ENCODE assay signal across 8 cellular contexts in genomic region chrX:3461411-3461811, GRCh38.
DNase-seq lines count a peak whose midpoint lies in the region; FAIRE-seq and TF ChIP-seq lines count a peak whose summit lies in the region.
"Not testable (repeated sequence)": the region's sequence is repeated elsewhere in the genome, so short reads cannot be mapped to it uniquely, and the experiment has no call there.

No MANE protein-coding gene starts in this region.

- H3K27ac Mint-ChIP-seq in astrocyte (ENCODE audit: unreplicated experiment) = not testable (repeated sequence)
- peak overlapping the region; percentile 84 for H3K27ac Mint-ChIP-seq in mesothelial cell of epicardium

- not testable (repeated sequence) for H3K9ac ChIP-seq in astrocyte (ENCODE audit: low read length); fibroblast of lung (ENCODE audit: insufficient read depth, low read length); subcutaneous abdominal adipose tissue (ENCODE audit: low read length in 5 of 5)

- H3K27me3 ChIP-seq in A673 (replicated peaks; ENCODE audit: insufficient read depth, low read depth, low read length, poor library complexity) = peaks cover 41% of the 10 kb centered on the region
- H3K27me3 ChIP-seq in astrocyte (ENCODE audit: insufficient read depth, low read length); fibroblast of lung (ENCODE audit: control insufficient read depth, insufficient read depth, low read length); subcutaneous abdominal adipose tissue (ENCODE audit: control insufficient read depth in 5 of 5, insufficient read depth in 4 of 5, low read length in 5 of 5): not testable (repeated sequence)

- not testable (repeated sequence) for H3K9me3 Mint-ChIP-seq in astrocyte (ENCODE audit: unreplicated experiment)
- H3K9me3 Mint-ChIP-seq in mesothelial cell of epicardium = peaks cover 12% of the 10 kb centered on the region

- H3K4me3 Mint-ChIP-seq in astrocyte (ENCODE audit: unreplicated experiment) = not testable (repeated sequence)
- peak overlapping the region; percentile 30 for H3K4me3 Mint-ChIP-seq in mesothelial cell of epicardium

- intact Hi-C loops in A673 (cut with micrococcal nuclease; ENCODE audit: unreplicated experiment) = not testable (repeated sequence)

- not testable (repeated sequence) for H3K79me2 ChIP-seq in astrocyte (ENCODE audit: insufficient read depth, low read length); fibroblast of lung (ENCODE audit: control insufficient read depth, insufficient read depth, low read length)

- peak overlapping the region; percentile 28 for H3K4me3 ChIP-seq in A673 (ENCODE audit: low read depth, low read length, poor library complexity, severe bottlenecking)
- H3K4me3 ChIP-seq in HFF-Myc (replicated peaks; ENCODE audit: low read depth, low read length) = peak overlapping the region; percentile 27
- not testable (repeated sequence) for H3K4me3 ChIP-seq in astrocyte (ENCODE audit: insufficient read depth, low read depth, low read length)
- H3K4me3 ChIP-seq in fibroblast of lung (replicated peaks in 1 of 4; ENCODE audit: control extremely low read depth in 1 of 4, insufficient read depth in 1 of 4, low read depth in 3 of 4, low read length in 4 of 4) = peak overlapping the region in 1 of 4 experiments; percentile 27
- peak overlapping the region; percentile 22 to 61 (median 44) for H3K4me3 ChIP-seq in subcutaneous abdominal adipose tissue (ENCODE audit: low read depth in 1 of 5, low read length in 5 of 5)

- H3K4me2 ChIP-seq in astrocyte (ENCODE audit: low read length) (peak overlapping the region; percentile 60), fibroblast of lung (ENCODE audit: extremely low read depth, insufficient read depth, low read length) (peak overlapping the region; percentile 35)

- H3K27me3 Mint-ChIP-seq in astrocyte (ENCODE audit: low read depth, unreplicated experiment); mesothelial cell of epicardium (ENCODE audit: low read depth): not testable (repeated sequence)

- DNase-seq in A673 (ENCODE audit: low spot score) (peak; percentile 12), DMS114 treated with DMSO at 0.1 percent for 48 hours (lab: John Stamatoyannopoulos, UW; ENCODE audit: unreplicated experiment) (peak; percentile 2), HFF-Myc (ENCODE audit: extremely low read depth, low read depth) (peak; percentile 61), NOMO-1 treated with DMSO at 0.1 percent for 48 hours (lab: John Stamatoyannopoulos, UW; ENCODE audit: unreplicated experiment) (peak; percentile 41), fibroblast of lung (ENCODE audit: low read depth in 2 of 2) (peak; percentile 17 to 18)
- DNase-seq in astrocyte (ENCODE audit: low read depth); mesothelial cell of epicardium (ENCODE audit: low spot score in 2 of 2, unreplicated experiment in 2 of 2): not testable (repeated sequence)

- H3K9me3 ChIP-seq in A673 (ENCODE audit: low read depth, low read length, poor library complexity, severe bottlenecking); astrocyte (ENCODE audit: insufficient read depth, low read depth, low read length); fibroblast of lung (ENCODE audit: control insufficient read depth, insufficient read depth, low read depth, low read length); subcutaneous abdominal adipose tissue (ENCODE audit: control insufficient read depth in 5 of 5, low read length in 5 of 5): not testable (repeated sequence)

- H3K36me3 ChIP-seq in A673 (ENCODE audit: insufficient read depth, low read length, poor library complexity, severe bottlenecking); astrocyte (ENCODE audit: insufficient read depth, low read length); fibroblast of lung (ENCODE audit: control insufficient read depth, insufficient read depth, low read length); subcutaneous abdominal adipose tissue (ENCODE audit: control insufficient read depth in 5 of 5, insufficient read depth in 5 of 5, low read length in 5 of 5): not testable (repeated sequence)

- CTCF ChIA-PET in A673 (lab: Charles Lee) = interaction anchor here (0.6 kb wide), 1 partner anchor 333 kb away, joined by 4 read pairs; no protein-coding TSS in a partner anchor

- not testable (repeated sequence) for TF ChIP-seq CTCF in A673 (conservative IDR thresholded peaks at IDR 0.05; ENCODE audit: low read depth, low read length); HFF-Myc (IDR thresholded peaks at IDR 0.05; ENCODE audit: low read depth, low read length, missing control alignments); astrocyte (IDR thresholded peaks at IDR 0.05; ENCODE audit: insufficient read depth, low read depth, low read length); fibroblast of lung (conservative IDR thresholded peaks at IDR 0.05 in 1 of 2, IDR thresholded peaks at IDR 0.05 in 1 of 2; ENCODE audit: low read depth in 1 of 2, low read length in 2 of 2); mesothelial cell of epicardium (IDR thresholded peaks at IDR 0.05; ENCODE audit: unreplicated experiment)

- not testable (repeated sequence) for H3K4me1 ChIP-seq in A673 (ENCODE audit: insufficient read depth, low read length, poor library complexity, severe bottlenecking); astrocyte (ENCODE audit: insufficient read depth, low read length); fibroblast of lung (ENCODE audit: control insufficient read depth, extremely low read depth, insufficient read depth, low read length)
- peaks cover 0 to 16% (median 12%) of the 10 kb centered on the region in 5 donors for H3K4me1 ChIP-seq in subcutaneous abdominal adipose tissue (ENCODE audit: control insufficient read depth in 5 of 5, insufficient read depth in 5 of 5, low read length in 5 of 5)

- not testable (repeated sequence) for H4K20me1 ChIP-seq in astrocyte (ENCODE audit: insufficient read depth, low read length); fibroblast of lung (ENCODE audit: control insufficient read depth, extremely low read depth, insufficient read depth, low read length)

- POLR2A ChIA-PET in A673 (lab: Charles Lee; ENCODE audit: low non-redundant PET) = interaction anchor here (0.6 kb wide), 1 partner anchor 648 kb away, joined by 3 read pairs; no protein-coding TSS in a partner anchor

- not testable (repeated sequence) for H3K4me1 Mint-ChIP-seq in astrocyte (ENCODE audit: low read depth, unreplicated experiment)
- peaks cover 39% of the 10 kb centered on the region for H3K4me1 Mint-ChIP-seq in mesothelial cell of epicardium

- not testable (repeated sequence) for H2AFZ ChIP-seq in astrocyte (ENCODE audit: low read depth, low read length); fibroblast of lung (ENCODE audit: low read length)

- not testable (repeated sequence) for H3K27ac ChIP-seq in A673 (ENCODE audit: low read depth, low read length, poor library complexity, severe bottlenecking); astrocyte (ENCODE audit: low read depth, low read length); fibroblast of lung (ENCODE audit: insufficient read depth, low read length); subcutaneous abdominal adipose tissue (ENCODE audit: low read depth, low read length)

- not testable (repeated sequence) for H3K36me3 Mint-ChIP-seq in astrocyte (ENCODE audit: low read depth, unreplicated experiment); mesothelial cell of epicardium

- BruUV-seq in A673 (replicated peaks; lab: Mats Ljungman, UMichigan) = not testable (repeated sequence)

- peak; percentile 97 for FAIRE-seq in astrocyte (lab: Jason Lieb, UNC)
